Comparison of ENCODE assay signal across 17 cellular contexts in the genomic region with DNA sequence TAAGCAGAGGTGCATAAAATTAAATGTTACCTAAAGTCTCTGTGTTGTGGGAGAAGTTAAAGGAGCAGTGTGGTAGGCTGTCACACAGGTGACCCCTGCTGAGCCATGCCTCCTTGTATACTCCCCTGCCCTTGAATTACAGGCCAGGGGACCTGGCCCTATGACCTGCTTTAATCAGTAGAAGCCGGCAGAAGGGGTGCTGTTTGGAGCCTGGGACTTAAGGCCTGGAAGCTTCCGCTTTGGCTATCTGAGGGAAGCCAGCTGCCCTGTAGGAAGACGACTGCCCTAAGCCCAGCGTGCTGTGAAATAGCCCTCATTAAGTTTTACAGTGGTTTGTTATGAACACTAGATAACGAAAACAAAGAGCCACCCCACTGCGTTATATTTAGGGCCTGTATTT. TPM values are rescaled to one million over a fixed set of nuclear protein-coding genes. Genes with fewer than 3 reads are reported as not detected.
DNase-seq lines count a peak whose midpoint lies in the region; ATAC-seq and TF ChIP-seq lines count a peak whose summit lies in the region.
"Had no signal": no experiment of that assay in that cellular context is flagged by ENCODE, and none has a peak within 500 bp of the region (broad histone marks: within the 10 kb centered on the region; RNA-seq: fewer than 3 reads in every experiment).

No MANE protein-coding gene starts in this region.

- H3K9me3 ChIP-seq in HUES6 (ENCODE audit: control insufficient read depth, insufficient read depth, low read depth, low read length) (no peaks in the 10 kb centered on the region), sigmoid colon (no peaks in the 10 kb centered on the region)

- peaks cover 19% of the 10 kb centered on the region for H3K4me1 ChIP-seq in HUES6 (ENCODE audit: control insufficient read depth, insufficient read depth, low read length)
- peaks cover 0 to 16% (median 15%) of the 10 kb centered on the region in 4 donors for H3K4me1 ChIP-seq in sigmoid colon
- H3K4me1 ChIP-seq: foreskin keratinocyte had no signal

- peaks cover 3% of the 10 kb centered on the region; the same call in 1 of the 2 replicates for H3K27me3 Mint-ChIP-seq in WTC11 (ENCODE audit: low read depth)
- no peaks in the 10 kb centered on the region for H3K27me3 Mint-ChIP-seq in activated CD4-positive, alpha-beta memory T cell treated with anti-CD3 and anti-CD28 coated beads for 36 hours
- H3K27me3 Mint-ChIP-seq: stimulated activated memory B cell treated with anti-CD40 and anti-IgM and Interleukin-4, amounts not matched to agents 10 μg/mL and 1 μg/mL and 100 μg/mL, for 72 hours had no signal

- ATAC-seq in WTC11, result peak; percentile 84
- ATAC-seq in GM21381 (IDR thresholded peaks at IDR 0.05; ENCODE audit: unreplicated experiment), result no peak
- ATAC-seq: activated T-cell treated with anti-CD3 and anti-CD28 coated beads, Interleukin-2, amount 50 U/mL, for 72 hours; stimulated activated memory B cell treated with anti-CD40 and anti-IgM and Interleukin-4, amounts not matched to agents 10 μg/mL and 1 μg/mL and 100 μg/mL, for 72 hours had no signal

- H3K4me3 ChIP-seq in HUES6 (ENCODE audit: low read depth, low read length), result no peak overlapping the region; the same call in 1 of the 2 replicates
- H3K4me3 ChIP-seq in sigmoid colon, result no peak overlapping the region

- POLR2A ChIA-PET in WTC11 (lab: Charles Lee), result no interaction called here
- POLR2A ChIA-PET in activated CD4-positive, alpha-beta memory T cell treated with anti-CD3 and anti-CD28 coated beads for 36 hours (lab: Charles Lee), result no interaction called here

- peaks cover 18% of the 10 kb centered on the region for H3K4me1 Mint-ChIP-seq in WTC11
- no peaks in the 10 kb centered on the region for H3K4me1 Mint-ChIP-seq in activated CD4-positive, alpha-beta memory T cell treated with anti-CD3 and anti-CD28 coated beads for 36 hours (ENCODE audit: low read depth)

- H3K36me3 Mint-ChIP-seq in WTC11, result no peaks in the 10 kb centered on the region
- H3K36me3 Mint-ChIP-seq in activated CD4-positive, alpha-beta memory T cell treated with anti-CD3 and anti-CD28 coated beads for 36 hours, result no peaks in the 10 kb centered on the region
- H3K36me3 Mint-ChIP-seq: stimulated activated memory B cell treated with anti-CD40 and anti-IgM and Interleukin-4, amounts not matched to agents 10 μg/mL and 1 μg/mL and 100 μg/mL, for 72 hours had no signal

- H3K27ac Mint-ChIP-seq in WTC11, result no peak overlapping the region
- H3K27ac Mint-ChIP-seq in activated CD4-positive, alpha-beta memory T cell treated with anti-CD3 and anti-CD28 coated beads for 36 hours, result no peak overlapping the region
- H3K27ac Mint-ChIP-seq: activated T-cell treated with anti-CD3 and anti-CD28 coated beads, Interleukin-2, amount 50 U/mL, for 72 hours; stimulated activated memory B cell treated with anti-CD40 and anti-IgM and Interleukin-4, amounts not matched to agents 10 μg/mL and 1 μg/mL and 100 μg/mL, for 72 hours had no signal

- TF ChIP-seq CTCF in WTC11 (IDR thresholded peaks at IDR 0.05) (no peak), sigmoid colon (IDR thresholded peaks at IDR 0.05) (no peak)

- no peaks in the 10 kb centered on the region for H3K9me3 Mint-ChIP-seq in WTC11
- H3K9me3 Mint-ChIP-seq in activated CD4-positive, alpha-beta memory T cell treated with anti-CD3 and anti-CD28 coated beads for 36 hours, result no peaks in the 10 kb centered on the region
- H3K9me3 Mint-ChIP-seq: activated T-cell treated with anti-CD3 and anti-CD28 coated beads, Interleukin-2, amount 50 U/mL, for 72 hours; stimulated activated memory B cell treated with anti-CD40 and anti-IgM and Interleukin-4, amounts not matched to agents 10 μg/mL and 1 μg/mL and 100 μg/mL, for 72 hours had no signal

- H3K27ac ChIP-seq in HUES6 (ENCODE audit: low read depth, low read length) (no peak overlapping the region), sigmoid colon (peak overlapping the region; percentile 6 to 75 (median 68))
- H3K27ac ChIP-seq: foreskin keratinocyte had no signal

- no peak for TF ChIP-seq EP300 in sigmoid colon (IDR thresholded peaks at IDR 0.05)

- intact Hi-C loops in sigmoid colon (cut with DNase I), result no loop called here
- intact Hi-C loops in activated CD4-positive, alpha-beta memory T cell treated with anti-CD3 and anti-CD28 coated beads for 36 hours (cut with micrococcal nuclease), result no loop called here

- H3K9ac ChIP-seq in HUES6 (ENCODE audit: low read length), result peak overlapping the region; percentile 27

- no peak for TF ChIP-seq POLR2A in sigmoid colon (IDR thresholded peaks at IDR 0.05)

- no peak overlapping the region for H3K4me3 Mint-ChIP-seq in WTC11
- no peak overlapping the region for H3K4me3 Mint-ChIP-seq in activated CD4-positive, alpha-beta memory T cell treated with anti-CD3 and anti-CD28 coated beads for 36 hours
- H3K4me3 Mint-ChIP-seq: activated T-cell treated with anti-CD3 and anti-CD28 coated beads, Interleukin-2, amount 50 U/mL, for 72 hours; stimulated activated memory B cell treated with anti-CD40 and anti-IgM and Interleukin-4, amounts not matched to agents 10 μg/mL and 1 μg/mL and 100 μg/mL, for 72 hours had no signal

- no peaks in the 10 kb centered on the region for H3K27me3 ChIP-seq in HUES6 (ENCODE audit: control insufficient read depth, insufficient read depth, low read length)
- H3K27me3 ChIP-seq in sigmoid colon, result no peaks in the 10 kb centered on the region

- no peaks in the 10 kb centered on the region for H3K36me3 ChIP-seq in HUES6 (ENCODE audit: control insufficient read depth, insufficient read depth, low read length)
- no peaks in the 10 kb centered on the region for H3K36me3 ChIP-seq in sigmoid colon

- DNase-seq in WTC11 (ENCODE audit: low spot score), result no peak
- peak; percentile 78 for DNase-seq in left kidney (ENCODE audit: low read depth, low spot score)
- peak; percentile 68 for DNase-seq in sigmoid colon
- DNase-seq in activated T-cell treated with anti-CD3 and anti-CD28 coated beads, Interleukin-2, amount 50 U/mL, for 48 hours, result no peak
- no peak for DNase-seq in T-helper 9 cell
- no peak for DNase-seq in activated CD4-positive, alpha-beta memory T cell treated with anti-CD3 and anti-CD28 coated beads for 36 hours
- DNase-seq: activated CD4-positive, alpha-beta T cell treated with anti-CD3 and anti-CD28 coated beads for 48 hours; activated T-cell treated with anti-CD3 and anti-CD28 coated beads, Interleukin-2, amount 50 U/mL, for 72 hours; C1 segment of cervical spinal cord; foreskin keratinocyte; GDM1; NCI-H1694 had no signal

- 9 to 55% methylated on average over 6 of the region's 6 CpGs for WGBS in sigmoid colon, 2 donors

- CTCF ChIA-PET in WTC11 (lab: Charles Lee), result interaction anchor here (0.8 to 2.3 kb wide), 3 partner anchors 12 to 223 kb away, joined by 4 to 10 read pairs (median 5); no protein-coding TSS in a partner anchor
- CTCF ChIA-PET in activated CD4-positive, alpha-beta memory T cell treated with anti-CD3 and anti-CD28 coated beads for 36 hours (lab: Charles Lee), result interaction anchor here (1.2 kb wide), 1 partner anchor 12 kb away, joined by 3 read pairs; no protein-coding TSS in a partner anchor

TF ChIP-seq in WTC11, 78 proteins besides CTCF, POLR2A, EP300 and RAD21:
- TF ChIP-seq, protein P1, sequence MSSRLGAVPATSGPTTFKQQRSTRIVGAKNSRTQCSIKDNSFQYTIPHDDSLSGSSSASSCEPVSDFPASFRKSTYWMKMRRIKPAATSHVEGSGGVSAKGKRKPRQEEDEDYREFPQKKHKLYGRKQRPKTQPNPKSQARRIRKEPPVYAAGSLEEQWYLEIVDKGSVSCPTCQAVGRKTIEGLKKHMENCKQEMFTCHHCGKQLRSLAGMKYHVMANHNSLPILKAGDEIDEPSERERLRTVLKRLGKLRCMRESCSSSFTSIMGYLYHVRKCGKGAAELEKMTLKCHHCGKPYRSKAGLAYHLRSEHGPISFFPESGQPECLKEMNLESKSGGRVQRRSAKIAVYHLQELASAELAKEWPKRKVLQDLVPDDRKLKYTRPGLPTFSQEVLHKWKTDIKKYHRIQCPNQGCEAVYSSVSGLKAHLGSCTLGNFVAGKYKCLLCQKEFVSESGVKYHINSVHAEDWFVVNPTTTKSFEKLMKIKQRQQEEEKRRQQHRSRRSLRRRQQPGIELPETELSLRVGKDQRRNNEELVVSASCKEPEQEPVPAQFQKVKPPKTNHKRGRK (CRISPR knock-in tag; IDR thresholded peaks at IDR 0.05; ENCODE audit: borderline replicate concordance), result no peak
- no peak for TF ChIP-seq NR3C1 (CRISPR knock-in tag; conservative IDR thresholded peaks at IDR 0.05; ENCODE audit: low read depth)
- TF ChIP-seq, protein P2, sequence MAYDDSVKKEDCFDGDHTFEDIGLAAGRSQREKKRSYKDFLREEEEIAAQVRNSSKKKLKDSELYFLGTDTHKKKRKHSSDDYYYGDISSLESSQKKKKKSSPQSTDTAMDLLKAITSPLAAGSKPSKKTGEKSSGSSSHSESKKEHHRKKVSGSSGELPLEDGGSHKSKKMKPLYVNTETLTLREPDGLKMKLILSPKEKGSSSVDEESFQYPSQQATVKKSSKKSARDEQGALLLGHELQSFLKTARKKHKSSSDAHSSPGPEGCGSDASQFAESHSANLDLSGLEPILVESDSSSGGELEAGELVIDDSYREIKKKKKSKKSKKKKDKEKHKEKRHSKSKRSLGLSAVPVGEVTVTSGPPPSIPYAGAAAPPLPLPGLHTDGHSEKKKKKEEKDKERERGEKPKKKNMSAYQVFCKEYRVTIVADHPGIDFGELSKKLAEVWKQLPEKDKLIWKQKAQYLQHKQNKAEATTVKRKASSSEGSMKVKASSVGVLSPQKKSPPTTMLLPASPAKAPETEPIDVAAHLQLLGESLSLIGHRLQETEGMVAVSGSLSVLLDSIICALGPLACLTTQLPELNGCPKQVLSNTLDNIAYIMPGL (CRISPR knock-in tag; IDR thresholded peaks at IDR 0.05), result no peak
- no peak for TF ChIP-seq PRRX2 (CRISPR knock-in tag; IDR thresholded peaks at IDR 0.05)
- TF ChIP-seq SMAD4 (CRISPR knock-in tag; IDR thresholded peaks at IDR 0.05), result no peak
- no peak for TF ChIP-seq SOX15 (CRISPR knock-in tag; IDR thresholded peaks at IDR 0.05)
- TF ChIP-seq, protein P3, sequence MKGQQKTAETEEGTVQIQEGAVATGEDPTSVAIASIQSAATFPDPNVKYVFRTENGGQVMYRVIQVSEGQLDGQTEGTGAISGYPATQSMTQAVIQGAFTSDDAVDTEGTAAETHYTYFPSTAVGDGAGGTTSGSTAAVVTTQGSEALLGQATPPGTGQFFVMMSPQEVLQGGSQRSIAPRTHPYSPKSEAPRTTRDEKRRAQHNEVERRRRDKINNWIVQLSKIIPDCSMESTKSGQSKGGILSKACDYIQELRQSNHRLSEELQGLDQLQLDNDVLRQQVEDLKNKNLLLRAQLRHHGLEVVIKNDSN (CRISPR knock-in tag; IDR thresholded peaks at IDR 0.05), result no peak

RNA-seq across cellular contexts. Expression of a gene that starts 34.1 kb away (rescaled TPM):
- total RNA-seq in WTC11 (2021) (0.92 to 1.6 TPM (median 1.3 TPM) in 3 replicates), sigmoid colon (1 to 10 TPM in 1 of 4 donors, not detected in 3; 4.6 TPM)
- polyA plus RNA-seq in sigmoid colon, result under 1 TPM in 1 of 3 donors, not detected in 2; 0.99 TPM
- under 1 TPM in 1 of 2 experiments, not detected in 1; 0.51 TPM for total RNA-seq in activated CD4-positive, alpha-beta memory T cell treated with anti-CD3 and anti-CD28 coated beads for 36 hours
- total RNA-seq: activated T-cell treated with anti-CD3 and anti-CD28 coated beads, Interleukin-2, amount 50 U/mL, for 72 hours; dermis blood vessel endothelial cell; foreskin keratinocyte; occipital lobe had no signal
- polyA plus RNA-seq: foreskin keratinocyte had no signal

Comparison
In these comparisons a context has a peak if more than half of its experiments do, and no peak if none do; other contexts are left out.
1. DNase-seq: peak in left kidney (single experiment) and sigmoid colon (single experiment); none in WTC11 (single experiment), activated T-cell treated with anti-CD3 and anti-CD28 coated beads, Interleukin-2, amount 50 U/mL, for 48 hours (0 of 2), T-helper 9 cell (single experiment) and activated CD4-positive, alpha-beta memory T cell treated with anti-CD3 and anti-CD28 coated beads for 36 hours (single experiment).